Comparison of ENCODE assay signal across 15 cellular contexts in the genomic region with DNA sequence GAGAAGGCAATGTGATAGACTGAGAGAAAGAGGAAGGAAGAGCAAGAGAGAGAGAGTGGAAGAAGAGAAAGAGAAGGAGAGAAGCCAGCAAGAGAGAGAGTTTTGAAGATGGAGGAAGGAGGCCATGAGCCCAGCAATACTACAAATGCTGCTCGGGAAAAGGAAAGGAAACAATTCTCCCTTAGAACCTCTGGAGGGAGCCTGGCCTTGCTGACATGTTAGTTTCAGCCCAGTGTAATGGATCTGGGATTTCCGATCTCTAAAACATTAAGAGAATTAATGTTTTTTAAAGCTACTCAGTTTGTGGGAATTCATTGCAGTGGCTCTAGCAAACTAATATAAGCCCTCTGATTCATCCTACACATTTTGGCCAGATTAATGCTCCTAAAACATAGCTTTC.
A peak's percentile ranks its signal among the peaks of the same experiment; 100 is the strongest.
DNase-seq lines count a peak whose midpoint lies in the region; ATAC-seq and TF ChIP-seq lines count a peak whose summit lies in the region.
"Had no signal": no experiment of that assay in that cellular context is flagged by ENCODE, and none has a peak within 500 bp of the region (broad histone marks: within the 10 kb centered on the region; RNA-seq: fewer than 3 reads in every experiment).

No MANE protein-coding gene starts in this region.

- DNase-seq in LNCaP clone FGC (ENCODE audit: low read depth) (no peak), chondrocyte (ENCODE audit: low spot score) (no peak), myocyte (ENCODE audit: low read depth) (peak; percentile 44), immature natural killer cell (no peak), T-helper 1 cell (no peak), NCI-H510A (lab: John Stamatoyannopoulos, UW) (no peak)
- DNase-seq: activated CD4-positive, CD25-positive, alpha-beta regulatory T cell; activated naive CD8-positive, alpha-beta T cell treated with anti-CD3 and anti-CD28 coated beads, Interleukin-2, amount 50 U/mL, for 24 hours; MV-4-11; NCI-H510A treated with DMSO at 0.1 percent for 48 hours; right cardiac atrium; substantia nigra had no signal

- no peak overlapping the region for H3K4me3 Mint-ChIP-seq in chondrocyte (ENCODE audit: unreplicated experiment)
- H3K4me3 Mint-ChIP-seq in immature natural killer cell = no peak overlapping the region
- H3K4me3 Mint-ChIP-seq: activated naive CD8-positive, alpha-beta T cell treated with anti-CD3 and anti-CD28 coated beads, Interleukin-2, amount 50 U/mL, for 24 hours; mesothelial cell of epicardium had no signal

- H3K36me3 Mint-ChIP-seq in chondrocyte (ENCODE audit: low read depth) (no peaks in the 10 kb centered on the region), immature natural killer cell (peaks cover 13 to 21% (median 17%) of the 10 kb centered on the region in 3 donors)
- H3K36me3 Mint-ChIP-seq: mesothelial cell of epicardium had no signal

- no peak overlapping the region for H3K27ac Mint-ChIP-seq in chondrocyte (ENCODE audit: unreplicated experiment)
- no peak overlapping the region for H3K27ac Mint-ChIP-seq in immature natural killer cell
- H3K27ac Mint-ChIP-seq: activated naive CD8-positive, alpha-beta T cell treated with anti-CD3 and anti-CD28 coated beads, Interleukin-2, amount 50 U/mL, for 24 hours; mesothelial cell of epicardium had no signal

- H3K27me3 Mint-ChIP-seq in chondrocyte (ENCODE audit: low read depth) (peaks cover 13% of the 10 kb centered on the region), immature natural killer cell (ENCODE audit: low read depth in 3 of 3) (peaks cover 0 to 2% (median 1%) of the 10 kb centered on the region in 3 donors)
- H3K27me3 Mint-ChIP-seq: activated naive CD8-positive, alpha-beta T cell treated with anti-CD3 and anti-CD28 coated beads, Interleukin-2, amount 50 U/mL, for 24 hours had no signal

- H3K27ac ChIP-seq in C4-2B = no peak overlapping the region

- no peaks in the 10 kb centered on the region for H3K4me1 Mint-ChIP-seq in chondrocyte (ENCODE audit: low read depth)
- no peaks in the 10 kb centered on the region for H3K4me1 Mint-ChIP-seq in immature natural killer cell

- ATAC-seq in GM18520 (IDR thresholded peaks at IDR 0.05; ENCODE audit: unreplicated experiment) = no peak
- ATAC-seq: activated naive CD8-positive, alpha-beta T cell treated with anti-CD3 and anti-CD28 coated beads, Interleukin-2, amount 50 U/mL, for 24 hours; right cardiac atrium had no signal

- TF ChIP-seq CTCF in C4-2B (conservative IDR thresholded peaks at IDR 0.05) = peak; percentile 36
- peak; percentile 18; the same call in 1 of the 2 replicates for TF ChIP-seq CTCF in LNCaP clone FGC (IDR thresholded peaks at IDR 0.05; ENCODE audit: control insufficient read depth, extremely low read depth, insufficient read depth)
- peak; percentile 62 for TF ChIP-seq CTCF in chondrocyte (IDR thresholded peaks at IDR 0.05)

- H3K9me3 Mint-ChIP-seq in chondrocyte (ENCODE audit: low read depth) (no peaks in the 10 kb centered on the region), immature natural killer cell (peaks cover 0 to 6% (median 0%) of the 10 kb centered on the region in 6 donors)
- H3K9me3 Mint-ChIP-seq: mesothelial cell of epicardium had no signal

- H3K4me3 ChIP-seq in LNCaP clone FGC (ENCODE audit: low read depth, low read length) = no peak overlapping the region
